8 cellular contexts compared by ENCODE assay signal in genomic region chr6:43369174-43370002, GRCh38. TPM values are rescaled to one million over a fixed set of nuclear protein-coding genes. Genes with fewer than 3 reads are reported as not detected.
DNase-seq lines count a peak whose midpoint lies in the region; ATAC-seq and TF ChIP-seq lines count a peak whose summit lies in the region.

TSS of gene ZNF318 (minus strand) at chr6:43369647. CDS start at chr6:43369365, 282 bp downstream.

- H3K9me3 Mint-ChIP-seq in activated T-cell treated with anti-CD3 and anti-CD28 coated beads, Interleukin-2, amount 50 U/mL, for 4 hours = no peaks in the 10 kb centered on the region

- peaks cover 44% of the 10 kb centered on the region for H3K4me1 Mint-ChIP-seq in activated T-cell treated with anti-CD3 and anti-CD28 coated beads, Interleukin-2, amount 50 U/mL, for 4 hours (ENCODE audit: low read depth)

- H3K27me3 Mint-ChIP-seq in activated T-cell treated with anti-CD3 and anti-CD28 coated beads, Interleukin-2, amount 50 U/mL, for 4 hours (ENCODE audit: low read depth) = no peaks in the 10 kb centered on the region

- H3K36me3 ChIP-seq in KOPT-K1 (ENCODE audit: insufficient read depth, low read length) (peaks cover 12% of the 10 kb centered on the region), Peyer's patch (peaks cover 0 to 9% (median 0%) of the 10 kb centered on the region in 3 donors), muscle layer of colon (ENCODE audit: insufficient read depth, low read length) (peaks cover 8% of the 10 kb centered on the region)

- peak within 1 kb of the TSS; percentile 87 for H3K4me3 Mint-ChIP-seq in activated T-cell treated with anti-CD3 and anti-CD28 coated beads, Interleukin-2, amount 50 U/mL, for 4 hours

- TF ChIP-seq CTCF in Peyer's patch (IDR thresholded peaks at IDR 0.05) = no peak

- peaks cover 0 to 20% (median 9%) of the 10 kb centered on the region in 4 donors for H3K4me1 ChIP-seq in Peyer's patch
- H3K4me1 ChIP-seq in muscle layer of colon (ENCODE audit: insufficient read depth, low read length) = peaks cover 12% of the 10 kb centered on the region

- H3K9me3 ChIP-seq in KOPT-K1 (ENCODE audit: insufficient read depth, low read length, poor library complexity, severe bottlenecking) (no peaks in the 10 kb centered on the region), Peyer's patch (no peaks in the 10 kb centered on the region), muscle layer of colon (ENCODE audit: low read length) (no peaks in the 10 kb centered on the region)

- H3K4me3 ChIP-seq in Peyer's patch (peak within 1 kb of the TSS; percentile 72 to 97 (median 86)), muscle layer of colon (ENCODE audit: low read depth in 1 of 2, low read length in 2 of 2) (peak within 1 kb of the TSS; percentile 57 to 65)

- H3K27me3 ChIP-seq in Peyer's patch (no peaks in the 10 kb centered on the region), muscle layer of colon (ENCODE audit: control insufficient read depth in 1 of 2, insufficient read depth in 2 of 2, low read length in 2 of 2) (no peaks in the 10 kb centered on the region)

- peak within 1 kb of the TSS; percentile 60 for H3K9ac ChIP-seq in muscle layer of colon (ENCODE audit: low read length)

- TF ChIP-seq POLR2A in Peyer's patch (IDR thresholded peaks at IDR 0.05) = peak; percentile 27 to 45

- peak; percentile 94 for DNase-seq in DMS53 treated with DMSO at 0.1 percent for 48 hours (lab: John Stamatoyannopoulos, UW; ENCODE audit: unreplicated experiment)
- peak; percentile 94 to 98 (median 97) for DNase-seq in Peyer's patch
- peak; percentile 92 for DNase-seq in activated T-cell treated with anti-CD3 and anti-CD28 coated beads, Interleukin-2, amount 50 U/mL, for 4 hours
- peak; percentile 86 for DNase-seq in stimulated activated CD8-positive, alpha-beta memory T cell treated with anti-CD3 and anti-CD28 coated beads, Interleukin-7, amount 100 ng/mL, for 1 hour (ENCODE audit: low read depth in 2 of 2)

- H3K27ac ChIP-seq in KOPT-K1 (ENCODE audit: low read depth, low read length, poor library complexity, severe bottlenecking) (peak within 1 kb of the TSS; percentile 73), Peyer's patch (peak within 1 kb of the TSS; percentile 63 to 92 (median 86)), muscle layer of colon (ENCODE audit: low read depth, low read length) (peak within 1 kb of the TSS; percentile 84)

- ATAC-seq in GM21786 (IDR thresholded peaks at IDR 0.05; ENCODE audit: unreplicated experiment) (peak; percentile 84), esophagus mucosa (peak; percentile 98)
- peak; percentile 96 to 97 for ATAC-seq in activated T-cell treated with anti-CD3 and anti-CD28 coated beads, Interleukin-2, amount 50 U/mL, for 4 hours

- H3K36me3 Mint-ChIP-seq in activated T-cell treated with anti-CD3 and anti-CD28 coated beads, Interleukin-2, amount 50 U/mL, for 4 hours (ENCODE audit: insufficient read depth) = peaks cover 8% of the 10 kb centered on the region

RNA-seq across cellular contexts. Expression of gene ZNF318, which starts in this region (rescaled TPM):
- total RNA-seq in Peyer's patch = 10 to 100 TPM; 16.6 to 42.9 (median 24.5) TPM
- total RNA-seq in activated T-cell treated with anti-CD3 and anti-CD28 coated beads, Interleukin-2, amount 50 U/mL, for 4 hours = 1 to 10 TPM; 7.4 to 7.8 (median 7.6) TPM
- 5.0 TPM for total RNA-seq in esophagus mucosa

Comparison
In these comparisons a context has a peak if more than half of its experiments do, and no peak if none do; other contexts are left out.
1. Peak in every context shown above with its lines: DNase-seq, ATAC-seq, H3K4me3 ChIP-seq and H3K27ac ChIP-seq.